8 cellular contexts compared by ENCODE assay signal in the genomic region with DNA sequence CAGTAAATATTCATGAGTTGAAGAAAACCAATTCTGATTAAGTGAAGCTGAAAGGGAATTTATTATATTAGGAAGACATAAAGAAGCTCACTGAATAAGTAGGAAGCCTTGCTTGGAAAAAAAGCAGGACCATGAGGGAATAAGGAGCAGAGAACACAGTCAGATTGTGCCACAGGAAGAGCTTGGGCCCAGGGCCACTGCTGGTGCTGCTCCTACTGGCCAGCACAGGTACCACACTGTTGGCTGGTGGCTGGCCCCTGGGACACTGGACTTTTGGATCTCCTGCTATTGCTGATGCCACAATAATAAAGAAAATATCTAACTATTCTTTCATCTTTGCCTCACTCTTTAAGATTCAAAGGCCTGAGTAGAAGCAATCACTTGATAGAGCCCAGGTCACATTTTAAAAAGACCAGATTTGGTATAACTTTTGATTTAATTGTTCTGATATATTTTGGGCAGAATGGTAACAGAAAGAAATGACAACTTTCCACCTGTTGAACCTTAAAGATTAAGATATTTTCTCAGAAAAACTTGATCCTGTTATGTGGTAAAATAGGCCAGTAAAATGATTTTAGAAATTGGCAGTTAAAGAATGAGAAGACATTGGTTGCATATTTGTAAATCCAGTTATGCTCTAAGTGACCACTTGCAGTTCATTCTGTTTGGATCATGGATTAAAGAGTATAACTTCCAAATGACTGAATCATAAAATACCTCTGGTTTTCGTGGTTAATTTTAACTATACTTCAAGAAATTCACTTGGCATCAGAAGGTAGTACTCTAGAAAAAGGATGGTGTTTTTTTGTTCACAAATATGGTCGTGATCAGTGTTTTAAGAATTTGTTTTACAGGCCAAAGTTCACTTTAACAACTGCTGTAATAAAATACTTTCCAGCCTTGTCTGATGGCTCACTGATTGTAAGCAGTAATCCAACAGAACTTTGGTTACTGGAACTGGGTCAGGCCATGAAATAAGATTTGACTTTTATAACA.
DNase-seq lines count a peak whose midpoint lies in the region; ATAC-seq and TF ChIP-seq lines count a peak whose summit lies in the region.

No MANE protein-coding gene starts in this region.

- 44% methylated on average over 2 of the region's 2 CpGs for WGBS in esophagus muscularis mucosa

- no peak for ATAC-seq in HG03108 (IDR thresholded peaks at IDR 0.05; ENCODE audit: unreplicated experiment)

- no peaks in the 10 kb centered on the region for H3K27me3 ChIP-seq in MG63
- H3K27me3 ChIP-seq in esophagus muscularis mucosa: no peaks in the 10 kb centered on the region
- H3K27me3 ChIP-seq in parathyroid adenoma (ENCODE audit: control insufficient read depth, insufficient read depth, low read length): no peaks in the 10 kb centered on the region

- H3K4me3 ChIP-seq in AG10803 (ENCODE audit: low read length): no peak overlapping the region
- no peak overlapping the region for H3K4me3 ChIP-seq in MG63
- H3K4me3 ChIP-seq in esophagus muscularis mucosa: no peak overlapping the region
- H3K4me3 ChIP-seq in parathyroid adenoma (ENCODE audit: low read depth, low read length): no peak overlapping the region

- H3K9me3 ChIP-seq in MG63 (no peaks in the 10 kb centered on the region), esophagus muscularis mucosa (no peaks in the 10 kb centered on the region), parathyroid adenoma (ENCODE audit: control insufficient read depth, low read length) (no peaks in the 10 kb centered on the region)

- DNase-seq in AG10803 (ENCODE audit: low read depth) (peak; percentile 96), GM20000 (ENCODE audit: low spot score) (peak; percentile 28), MG63 (peak; percentile 64), esophagus muscularis mucosa (ENCODE audit: extremely low spot score) (no peak), SIG-M5 (lab: John Stamatoyannopoulos, UW) (no peak), NCI-H2196 treated with DMSO at 0.1 percent for 48 hours (lab: John Stamatoyannopoulos, UW; ENCODE audit: unreplicated experiment) (no peak)

- no peak overlapping the region for H3K9ac ChIP-seq in parathyroid adenoma

- H3K36me3 ChIP-seq in MG63: peaks cover 5% of the 10 kb centered on the region
- H3K36me3 ChIP-seq in esophagus muscularis mucosa: peaks cover 0 to 31% (median 8%) of the 10 kb centered on the region in 4 donors
- no peaks in the 10 kb centered on the region for H3K36me3 ChIP-seq in parathyroid adenoma (ENCODE audit: control insufficient read depth, insufficient read depth, low read length)

- TF ChIP-seq EP300 in esophagus muscularis mucosa (IDR thresholded peaks at IDR 0.05): no peak

- peaks cover 26 to 45% (median 36%) of the 10 kb centered on the region in 4 donors for H3K4me1 ChIP-seq in esophagus muscularis mucosa
- H3K4me1 ChIP-seq in parathyroid adenoma: peaks cover 4% of the 10 kb centered on the region

- no peaks in the 10 kb centered on the region for H3K79me2 ChIP-seq in parathyroid adenoma

- TF ChIP-seq POLR2A in esophagus muscularis mucosa (IDR thresholded peaks at IDR 0.05; ENCODE audit: low read depth): no peak

- no peak overlapping the region for H3K4me2 ChIP-seq in parathyroid adenoma (ENCODE audit: low read length)

- peak overlapping the region; percentile 34 to 61 (median 41) for H3K27ac ChIP-seq in esophagus muscularis mucosa (replicated peaks in 1 of 4)
- H3K27ac ChIP-seq in parathyroid adenoma: no peak overlapping the region

- no peak overlapping the region for H2AFZ ChIP-seq in parathyroid adenoma

- intact Hi-C loops in esophagus muscularis mucosa (cut with DNase I): no loop called here

- TF ChIP-seq CTCF in AG10803 (conservative IDR thresholded peaks at IDR 0.05; ENCODE audit: low read length): peak; percentile 64
- peak; percentile 28 for TF ChIP-seq CTCF in GM20000 (IDR thresholded peaks at IDR 0.05; ENCODE audit: extremely low read depth, missing control alignments)
- peak in 2 of 3 experiments; percentile 26 to 56 for TF ChIP-seq CTCF in esophagus muscularis mucosa (IDR thresholded peaks at IDR 0.05)
- TF ChIP-seq CTCF in parathyroid adenoma (IDR thresholded peaks at IDR 0.05): peak; percentile 28

Comparison
In these comparisons a context has a peak if more than half of its experiments do, and no peak if none do; other contexts are left out.
1. DNase-seq: peak in AG10803 (single experiment), GM20000 (single experiment) and MG63 (single experiment); none in esophagus muscularis mucosa (single experiment), SIG-M5 (single experiment) and NCI-H2196 treated with DMSO at 0.1 percent for 48 hours (single experiment).
2. Peak in every context shown above with its lines, with median percentiles within 50 percentile points of each other: CTCF ChIP-seq.